ENCODE assay signal across 2 cellular contexts in the genomic region with DNA sequence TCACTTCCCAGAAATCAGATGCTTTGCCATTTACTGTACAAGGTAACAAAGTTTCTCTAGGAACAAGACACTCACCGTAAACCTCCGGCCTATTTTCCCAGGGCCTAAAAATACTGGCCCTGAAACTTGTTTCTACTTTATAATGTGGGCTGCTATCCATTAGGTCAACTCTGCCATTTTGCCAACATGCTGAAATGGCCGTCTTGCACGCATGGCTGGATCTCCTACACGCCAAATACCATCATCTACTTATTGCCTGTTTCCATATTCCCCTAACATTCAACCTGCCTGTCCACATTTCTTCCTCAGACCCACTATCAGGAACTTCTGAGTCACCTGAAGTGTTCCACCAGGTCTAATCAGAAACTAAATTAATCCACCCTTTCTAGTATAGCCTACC.
TF ChIP-seq lines count a peak whose summit lies in the region.

No MANE protein-coding gene starts in this region.

TF ChIP-seq in HepG2, 621 proteins besides CTCF, POLR2A, EP300 and RAD21 (continued from another document):
- no peak for TF ChIP-seq ZNF747 (CRISPR knock-in tag; IDR thresholded peaks at IDR 0.05; ENCODE audit: borderline replicate concordance)
- TF ChIP-seq, protein P1, sequence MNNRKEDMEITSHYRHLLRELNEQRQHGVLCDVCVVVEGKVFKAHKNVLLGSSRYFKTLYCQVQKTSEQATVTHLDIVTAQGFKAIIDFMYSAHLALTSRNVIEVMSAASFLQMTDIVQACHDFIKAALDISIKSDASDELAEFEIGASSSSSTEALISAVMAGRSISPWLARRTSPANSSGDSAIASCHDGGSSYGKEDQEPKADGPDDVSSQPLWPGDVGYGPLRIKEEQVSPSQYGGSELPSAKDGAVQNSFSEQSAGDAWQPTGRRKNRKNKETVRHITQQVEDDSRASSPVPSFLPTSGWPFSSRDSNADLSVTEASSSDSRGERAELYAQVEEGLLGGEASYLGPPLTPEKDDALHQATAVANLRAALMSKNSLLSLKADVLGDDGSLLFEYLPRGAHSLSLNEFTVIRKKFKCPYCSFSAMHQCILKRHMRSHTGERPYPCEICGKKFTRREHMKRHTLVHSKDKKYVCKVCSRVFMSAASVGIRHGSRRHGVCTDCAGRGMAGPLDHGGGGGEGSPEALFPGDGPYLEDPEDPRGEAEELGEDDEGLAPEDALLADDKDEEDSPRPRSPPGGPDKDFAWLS (CRISPR knock-in tag; IDR thresholded peaks at IDR 0.05; ENCODE audit: borderline replicate concordance) = no peak
- TF ChIP-seq ZNF234 (CRISPR knock-in tag; conservative IDR thresholded peaks at IDR 0.05) = no peak
- TF ChIP-seq, protein P2, sequence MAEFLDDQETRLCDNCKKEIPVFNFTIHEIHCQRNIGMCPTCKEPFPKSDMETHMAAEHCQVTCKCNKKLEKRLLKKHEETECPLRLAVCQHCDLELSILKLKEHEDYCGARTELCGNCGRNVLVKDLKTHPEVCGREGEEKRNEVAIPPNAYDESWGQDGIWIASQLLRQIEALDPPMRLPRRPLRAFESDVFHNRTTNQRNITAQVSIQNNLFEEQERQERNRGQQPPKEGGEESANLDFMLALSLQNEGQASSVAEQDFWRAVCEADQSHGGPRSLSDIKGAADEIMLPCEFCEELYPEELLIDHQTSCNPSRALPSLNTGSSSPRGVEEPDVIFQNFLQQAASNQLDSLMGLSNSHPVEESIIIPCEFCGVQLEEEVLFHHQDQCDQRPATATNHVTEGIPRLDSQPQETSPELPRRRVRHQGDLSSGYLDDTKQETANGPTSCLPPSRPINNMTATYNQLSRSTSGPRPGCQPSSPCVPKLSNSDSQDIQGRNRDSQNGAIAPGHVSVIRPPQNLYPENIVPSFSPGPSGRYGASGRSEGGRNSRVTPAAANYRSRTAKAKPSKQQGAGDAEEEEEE (CRISPR knock-in tag; IDR thresholded peaks at IDR 0.05; ENCODE audit: borderline replicate concordance) = no peak
- TF ChIP-seq, protein P3, sequence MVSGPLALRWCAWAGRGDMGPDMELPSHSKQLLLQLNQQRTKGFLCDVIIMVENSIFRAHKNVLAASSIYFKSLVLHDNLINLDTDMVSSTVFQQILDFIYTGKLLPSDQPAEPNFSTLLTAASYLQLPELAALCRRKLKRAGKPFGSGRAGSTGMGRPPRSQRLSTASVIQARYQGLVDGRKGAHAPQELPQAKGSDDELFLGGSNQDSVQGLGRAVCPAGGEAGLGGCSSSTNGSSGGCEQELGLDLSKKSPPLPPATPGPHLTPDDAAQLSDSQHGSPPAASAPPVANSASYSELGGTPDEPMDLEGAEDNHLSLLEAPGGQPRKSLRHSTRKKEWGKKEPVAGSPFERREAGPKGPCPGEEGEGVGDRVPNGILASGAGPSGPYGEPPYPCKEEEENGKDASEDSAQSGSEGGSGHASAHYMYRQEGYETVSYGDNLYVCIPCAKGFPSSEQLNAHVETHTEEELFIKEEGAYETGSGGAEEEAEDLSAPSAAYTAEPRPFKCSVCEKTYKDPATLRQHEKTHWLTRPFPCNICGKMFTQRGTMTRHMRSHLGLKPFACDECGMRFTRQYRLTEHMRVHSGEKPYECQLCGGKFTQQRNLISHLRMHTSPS (CRISPR knock-in tag; IDR thresholded peaks at IDR 0.05; ENCODE audit: low read depth) = no peak
- TF ChIP-seq KLF6 (CRISPR knock-in tag; IDR thresholded peaks at IDR 0.05) = no peak
- no peak for TF ChIP-seq SOX13 (IDR thresholded peaks at IDR 0.05)
- TF ChIP-seq SOX13 (CRISPR knock-in tag; conservative IDR thresholded peaks at IDR 0.05 in 1 of 2, IDR thresholded peaks at IDR 0.05 in 1 of 2) = no peak
- no peak for TF ChIP-seq ZNF558 (CRISPR knock-in tag; IDR thresholded peaks at IDR 0.05; ENCODE audit: borderline replicate concordance)
- TF ChIP-seq ZNF567 (CRISPR knock-in tag; IDR thresholded peaks at IDR 0.05; ENCODE audit: borderline replicate concordance) = no peak
- no peak for TF ChIP-seq ZNF251 (CRISPR knock-in tag; IDR thresholded peaks at IDR 0.05)
- TF ChIP-seq ZNF44 (CRISPR knock-in tag; IDR thresholded peaks at IDR 0.05) = no peak
- TF ChIP-seq ZNF232 (CRISPR knock-in tag; IDR thresholded peaks at IDR 0.05; ENCODE audit: borderline replicate concordance) = no peak
- no peak for TF ChIP-seq ZNF496 (CRISPR knock-in tag; IDR thresholded peaks at IDR 0.05; ENCODE audit: insufficient replicate concordance)
- TF ChIP-seq, protein P4, sequence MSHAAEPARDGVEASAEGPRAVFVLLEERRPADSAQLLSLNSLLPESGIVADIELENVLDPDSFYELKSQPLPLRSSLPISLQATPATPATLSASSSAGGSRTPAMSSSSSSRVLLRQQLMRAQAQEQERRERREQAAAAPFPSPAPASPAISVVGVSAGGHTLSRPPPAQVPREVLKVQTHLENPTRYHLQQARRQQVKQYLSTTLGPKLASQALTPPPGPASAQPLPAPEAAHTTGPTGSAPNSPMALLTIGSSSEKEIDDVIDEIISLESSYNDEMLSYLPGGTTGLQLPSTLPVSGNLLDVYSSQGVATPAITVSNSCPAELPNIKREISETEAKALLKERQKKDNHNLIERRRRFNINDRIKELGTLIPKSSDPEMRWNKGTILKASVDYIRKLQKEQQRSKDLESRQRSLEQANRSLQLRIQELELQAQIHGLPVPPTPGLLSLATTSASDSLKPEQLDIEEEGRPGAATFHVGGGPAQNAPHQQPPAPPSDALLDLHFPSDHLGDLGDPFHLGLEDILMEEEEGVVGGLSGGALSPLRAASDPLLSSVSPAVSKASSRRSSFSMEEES (CRISPR knock-in tag; IDR thresholded peaks at IDR 0.05) = no peak
- TF ChIP-seq ZNF383 (CRISPR knock-in tag; IDR thresholded peaks at IDR 0.05; ENCODE audit: borderline replicate concordance) = no peak
- no peak for TF ChIP-seq FIP1L1 (IDR thresholded peaks at IDR 0.05; ENCODE audit: borderline replicate concordance, insufficient read depth, low read depth, low read length)

TF ChIP-seq in WTC11, 78 proteins besides CTCF, POLR2A, EP300 and RAD21 (continued from another document):
- TF ChIP-seq, protein P5, sequence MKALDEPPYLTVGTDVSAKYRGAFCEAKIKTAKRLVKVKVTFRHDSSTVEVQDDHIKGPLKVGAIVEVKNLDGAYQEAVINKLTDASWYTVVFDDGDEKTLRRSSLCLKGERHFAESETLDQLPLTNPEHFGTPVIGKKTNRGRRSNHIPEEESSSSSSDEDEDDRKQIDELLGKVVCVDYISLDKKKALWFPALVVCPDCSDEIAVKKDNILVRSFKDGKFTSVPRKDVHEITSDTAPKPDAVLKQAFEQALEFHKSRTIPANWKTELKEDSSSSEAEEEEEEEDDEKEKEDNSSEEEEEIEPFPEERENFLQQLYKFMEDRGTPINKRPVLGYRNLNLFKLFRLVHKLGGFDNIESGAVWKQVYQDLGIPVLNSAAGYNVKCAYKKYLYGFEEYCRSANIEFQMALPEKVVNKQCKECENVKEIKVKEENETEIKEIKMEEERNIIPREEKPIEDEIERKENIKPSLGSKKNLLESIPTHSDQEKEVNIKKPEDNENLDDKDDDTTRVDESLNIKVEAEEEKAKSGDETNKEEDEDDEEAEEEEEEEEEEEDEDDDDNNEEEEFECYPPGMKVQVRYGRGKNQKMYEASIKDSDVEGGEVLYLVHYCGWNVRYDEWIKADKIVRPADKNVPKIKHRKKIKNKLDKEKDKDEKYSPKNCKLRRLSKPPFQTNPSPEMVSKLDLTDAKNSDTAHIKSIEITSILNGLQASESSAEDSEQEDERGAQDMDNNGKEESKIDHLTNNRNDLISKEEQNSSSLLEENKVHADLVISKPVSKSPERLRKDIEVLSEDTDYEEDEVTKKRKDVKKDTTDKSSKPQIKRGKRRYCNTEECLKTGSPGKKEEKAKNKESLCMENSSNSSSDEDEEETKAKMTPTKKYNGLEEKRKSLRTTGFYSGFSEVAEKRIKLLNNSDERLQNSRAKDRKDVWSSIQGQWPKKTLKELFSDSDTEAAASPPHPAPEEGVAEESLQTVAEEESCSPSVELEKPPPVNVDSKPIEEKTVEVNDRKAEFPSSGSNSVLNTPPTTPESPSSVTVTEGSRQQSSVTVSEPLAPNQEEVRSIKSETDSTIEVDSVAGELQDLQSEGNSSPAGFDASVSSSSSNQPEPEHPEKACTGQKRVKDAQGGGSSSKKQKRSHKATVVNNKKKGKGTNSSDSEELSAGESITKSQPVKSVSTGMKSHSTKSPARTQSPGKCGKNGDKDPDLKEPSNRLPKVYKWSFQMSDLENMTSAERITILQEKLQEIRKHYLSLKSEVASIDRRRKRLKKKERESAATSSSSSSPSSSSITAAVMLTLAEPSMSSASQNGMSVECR (CRISPR knock-in tag; IDR thresholded peaks at IDR 0.05; ENCODE audit: borderline replicate concordance) = no peak
- TF ChIP-seq, protein P6, sequence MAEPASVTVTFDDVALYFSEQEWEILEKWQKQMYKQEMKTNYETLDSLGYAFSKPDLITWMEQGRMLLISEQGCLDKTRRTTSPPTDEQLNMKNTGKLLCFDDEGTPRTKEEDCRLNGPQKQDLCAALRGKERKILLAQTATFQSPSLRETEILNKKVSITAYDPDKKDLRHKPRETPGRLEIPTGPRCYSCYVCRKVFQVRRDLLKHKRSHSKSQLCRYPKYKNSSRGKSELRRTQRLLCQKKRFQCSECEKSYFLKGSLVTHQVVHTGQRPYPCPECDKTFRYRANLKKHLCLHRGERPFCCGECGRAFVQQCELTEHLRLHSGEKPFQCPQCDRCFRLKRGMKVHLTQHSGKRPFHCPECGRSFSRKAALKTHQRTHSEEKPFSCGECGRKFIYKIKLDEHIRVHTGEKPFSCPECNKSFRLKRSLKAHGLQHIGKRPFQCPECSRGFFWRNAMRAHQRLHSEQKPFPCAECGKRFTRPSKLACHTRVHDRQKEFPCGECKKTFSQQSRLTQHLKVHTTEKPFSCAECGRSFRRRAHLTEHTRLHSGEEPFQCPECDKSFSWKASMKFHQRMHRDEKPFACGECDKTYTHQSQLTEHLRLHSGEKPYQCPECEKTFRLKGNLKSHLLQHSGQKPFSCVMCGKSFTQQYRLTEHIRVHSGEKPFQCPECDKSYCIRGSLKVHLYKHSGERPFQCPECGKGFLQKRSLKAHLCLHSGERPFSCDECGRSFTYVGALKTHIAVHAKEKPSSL (CRISPR knock-in tag; conservative IDR thresholded peaks at IDR 0.05) = no peak
- TF ChIP-seq MYBL2 (CRISPR knock-in tag; IDR thresholded peaks at IDR 0.05) (no peak), PRRX2 (CRISPR knock-in tag; IDR thresholded peaks at IDR 0.05) (no peak), CBFB (CRISPR knock-in tag; IDR thresholded peaks at IDR 0.05; ENCODE audit: low read depth) (no peak), NR3C1 (CRISPR knock-in tag; conservative IDR thresholded peaks at IDR 0.05; ENCODE audit: low read depth) (no peak)
- TF ChIP-seq, protein P7, sequence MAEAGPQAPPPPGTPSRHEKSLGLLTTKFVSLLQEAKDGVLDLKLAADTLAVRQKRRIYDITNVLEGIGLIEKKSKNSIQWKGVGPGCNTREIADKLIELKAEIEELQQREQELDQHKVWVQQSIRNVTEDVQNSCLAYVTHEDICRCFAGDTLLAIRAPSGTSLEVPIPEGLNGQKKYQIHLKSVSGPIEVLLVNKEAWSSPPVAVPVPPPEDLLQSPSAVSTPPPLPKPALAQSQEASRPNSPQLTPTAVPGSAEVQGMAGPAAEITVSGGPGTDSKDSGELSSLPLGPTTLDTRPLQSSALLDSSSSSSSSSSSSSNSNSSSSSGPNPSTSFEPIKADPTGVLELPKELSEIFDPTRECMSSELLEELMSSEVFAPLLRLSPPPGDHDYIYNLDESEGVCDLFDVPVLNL (CRISPR knock-in tag; IDR thresholded peaks at IDR 0.05; ENCODE audit: borderline replicate concordance, low read depth) = no peak
